Comparison of ENCODE assay signal across 1 cellular context in genomic region chr2:219344756-219345458, GRCh38.
TF ChIP-seq lines count a peak whose summit lies in the region.

No MANE protein-coding gene starts in this region.

TF ChIP-seq in GM23338, 12 proteins besides CTCF, POLR2A, EP300 and RAD21 (continued from another document):
- TF ChIP-seq ZNF462 (CRISPR knock-in tag; IDR thresholded peaks at IDR 0.05), result no peak
- no peak for TF ChIP-seq JUNB (IDR thresholded peaks at IDR 0.05; ENCODE audit: unreplicated experiment)
- no peak for TF ChIP-seq CREB1 (CRISPR knock-in tag; IDR thresholded peaks at IDR 0.05; ENCODE audit: low read depth)
- TF ChIP-seq STAT1 (IDR thresholded peaks at IDR 0.05; ENCODE audit: unreplicated experiment), result no peak
- no peak for TF ChIP-seq ZNF331 (CRISPR knock-in tag; IDR thresholded peaks at IDR 0.05; ENCODE audit: low read depth)
- no peak for TF ChIP-seq REST (IDR thresholded peaks at IDR 0.05; ENCODE audit: unreplicated experiment)
- TF ChIP-seq POLR2AphosphoS5 (IDR thresholded peaks at IDR 0.05; ENCODE audit: low read depth), result no peak
